ENCODE assay signal across 8 cellular contexts in genomic region chr10:113853577-113854018, GRCh38. TPM values are rescaled to one million over a fixed set of nuclear protein-coding genes. Genes with fewer than 3 reads are reported as not detected.
A peak's percentile ranks its signal among the peaks of the same experiment; 100 is the strongest.
DNase-seq lines count a peak whose midpoint lies in the region; ATAC-seq and TF ChIP-seq lines count a peak whose summit lies in the region.

No MANE protein-coding gene starts in this region.

- no peak for ATAC-seq in activated CD8-positive, alpha-beta T cell treated with anti-CD3 and anti-CD28 coated beads, Interleukin-2, amount 10 ng/mL, durations not matched to agents 7 days and 5 days

- H3K27me3 ChIP-seq in iPS DF 6.9 (ENCODE audit: control insufficient read depth, insufficient read depth, low read length) (0 out of 2 replicates have a peak, but pooled peaks cover 1% of the 10 kb centered on the region), smooth muscle cell (ENCODE audit: low read depth) (no peaks in the 10 kb centered on the region)

- H3F3A ChIP-seq in smooth muscle cell (ENCODE audit: low read depth): no peaks in the 10 kb centered on the region

- POLR2A ChIA-PET in activated CD8-positive, alpha-beta T cell treated with anti-CD3 and anti-CD28 coated beads, Interleukin-2, amount 10 ng/mL, durations not matched to agents 7 days and 5 days (lab: Charles Lee): interaction anchor here (1.1 kb wide), 1 partner anchor 969 kb away, joined by 3 read pairs; no protein-coding TSS in a partner anchor

- H3K27ac ChIP-seq in iPS DF 6.9 (ENCODE audit: low read length): no peak overlapping the region
- H3K27ac ChIP-seq in smooth muscle cell (ENCODE audit: low read depth): no peak overlapping the region

- no peaks in the 10 kb centered on the region for H4K20me1 ChIP-seq in smooth muscle cell (ENCODE audit: low read depth)

- WGBS in iPS DF 6.9 (ENCODE audit: insufficient coverage, insufficient read length): no CpG with 5 or more reads among the region's 10 CpGs
- WGBS in smooth muscle cell (ENCODE audit: low lambda C conversion rate): 46% methylated on average over 10 of the region's 10 CpGs

- no peak for TF ChIP-seq CTCF in smooth muscle cell (IDR thresholded peaks at IDR 0.05; ENCODE audit: borderline replicate concordance, insufficient read depth, poor library complexity, severe bottlenecking)

- H3K4me1 Mint-ChIP-seq in activated CD8-positive, alpha-beta T cell treated with anti-CD3 and anti-CD28 coated beads, Interleukin-2, amount 10 ng/mL, durations not matched to agents 7 days and 5 days (ENCODE audit: low read depth): peaks cover 57% of the 10 kb centered on the region

- no peaks in the 10 kb centered on the region for H3K27me3 Mint-ChIP-seq in activated CD8-positive, alpha-beta T cell treated with anti-CD3 and anti-CD28 coated beads, Interleukin-2, amount 10 ng/mL, durations not matched to agents 7 days and 5 days (ENCODE audit: low read depth)

- H3K27ac Mint-ChIP-seq in activated CD8-positive, alpha-beta T cell treated with anti-CD3 and anti-CD28 coated beads, Interleukin-2, amount 10 ng/mL, durations not matched to agents 7 days and 5 days: peak overlapping the region; percentile 97

- H3K79me2 ChIP-seq in smooth muscle cell (ENCODE audit: low read depth): peaks cover 37% of the 10 kb centered on the region

- H3K36me3 ChIP-seq in iPS DF 6.9 (ENCODE audit: control insufficient read depth, insufficient read depth, low read length) (peaks cover 2% of the 10 kb centered on the region; the same call in 1 of the 2 replicates), smooth muscle cell (ENCODE audit: low read depth) (no peaks in the 10 kb centered on the region)

- peak overlapping the region; percentile 90 for H3K9ac ChIP-seq in smooth muscle cell (ENCODE audit: low read depth)

- H3K9me3 ChIP-seq in iPS DF 6.9 (ENCODE audit: control insufficient read depth, insufficient read depth, low read length) (no peaks in the 10 kb centered on the region), smooth muscle cell (replicated peaks; ENCODE audit: low read depth) (no peaks in the 10 kb centered on the region)

- H3K4me1 ChIP-seq in iPS DF 6.9 (ENCODE audit: control insufficient read depth, insufficient read depth, low read length) (no peaks in the 10 kb centered on the region; the same call in 1 of the 2 replicates), smooth muscle cell (ENCODE audit: low read depth) (peaks cover 28% of the 10 kb centered on the region)

- peaks cover 35% of the 10 kb centered on the region for H3K36me3 Mint-ChIP-seq in activated CD8-positive, alpha-beta T cell treated with anti-CD3 and anti-CD28 coated beads, Interleukin-2, amount 10 ng/mL, durations not matched to agents 7 days and 5 days (ENCODE audit: low read depth)

- DNase-seq in NOMO-1 treated with DMSO at 0.1 percent for 48 hours (lab: John Stamatoyannopoulos, UW; ENCODE audit: unreplicated experiment) (peak; percentile 62), NOMO-1 treated with dmso at 0.1 percent for 144 hours (lab: John Stamatoyannopoulos, UW; ENCODE audit: unreplicated experiment) (no peak), iPS DF 6.9 (ENCODE audit: low read depth, low spot score) (no peak), smooth muscle cell (lab: John Stamatoyannopoulos, UW; ENCODE audit: unreplicated experiment) (no peak), NCI-H2029 treated with DMSO at 0.1 percent for 48 hours (lab: John Stamatoyannopoulos, UW) (no peak)
- DNase-seq in activated CD8-positive, alpha-beta T cell treated with anti-CD3 and anti-CD28 coated beads, Interleukin-2, amount 10 ng/mL, durations not matched to agents 7 days and 5 days: no peak
- no peak for DNase-seq in stimulated activated CD4-positive, alpha-beta T cell treated with anti-CD3 and anti-CD28 coated beads, Interleukin-15, amount 100 ng/mL, for 24 hours
- DNase-seq in stimulated activated CD4-positive, alpha-beta T cell treated with anti-CD3 and anti-CD28 coated beads, Interleukin-4, amount 100 ng/mL, for 1 hour: no peak

- peak overlapping the region; percentile 100 for H2AFZ ChIP-seq in smooth muscle cell (ENCODE audit: low read depth)

- no peaks in the 10 kb centered on the region for H3K9me3 Mint-ChIP-seq in activated CD8-positive, alpha-beta T cell treated with anti-CD3 and anti-CD28 coated beads, Interleukin-2, amount 10 ng/mL, durations not matched to agents 7 days and 5 days (ENCODE audit: insufficient read depth)

- H3K4me3 ChIP-seq in iPS DF 6.9 (ENCODE audit: low read length) (peak overlapping the region; percentile 91; the same call in 1 of the 2 replicates), smooth muscle cell (peak overlapping the region; percentile 98)

- peak overlapping the region; percentile 85 for H3K4me3 Mint-ChIP-seq in activated CD8-positive, alpha-beta T cell treated with anti-CD3 and anti-CD28 coated beads, Interleukin-2, amount 10 ng/mL, durations not matched to agents 7 days and 5 days

- CTCF ChIA-PET in activated CD8-positive, alpha-beta T cell treated with anti-CD3 and anti-CD28 coated beads, Interleukin-2, amount 10 ng/mL, durations not matched to agents 7 days and 5 days (lab: Charles Lee): interaction anchor here (1.2 kb wide), 1 partner anchor 24 kb away, joined by 3 read pairs; no protein-coding TSS in a partner anchor

- peak overlapping the region; percentile 95 for H3K4me2 ChIP-seq in smooth muscle cell

RNA-seq across cellular contexts. Expression of gene DCLRE1A, which starts 0.3 kb away (rescaled TPM):
- 10 to 100 TPM; 13.0 to 13.3 TPM for total RNA-seq in activated CD8-positive, alpha-beta T cell treated with anti-CD3 and anti-CD28 coated beads, Interleukin-2, amount 10 ng/mL, durations not matched to agents 7 days and 5 days
- 3.8 and 5.4 TPM in 2 replicates for total RNA-seq in smooth muscle cell
- 1.2 and 2.4 TPM in 2 replicates for polyA plus RNA-seq in smooth muscle cell

RNA-seq across cellular contexts. Expression of gene NHLRC2, which starts 0.9 kb away (rescaled TPM):
- 10 to 100 TPM; 24.6 to 25.0 TPM for total RNA-seq in activated CD8-positive, alpha-beta T cell treated with anti-CD3 and anti-CD28 coated beads, Interleukin-2, amount 10 ng/mL, durations not matched to agents 7 days and 5 days
- 14.4 and 27.7 TPM in 2 replicates for total RNA-seq in smooth muscle cell
- polyA plus RNA-seq in smooth muscle cell: 3.9 and 5.1 TPM in 2 replicates
